In the genomic region with DNA sequence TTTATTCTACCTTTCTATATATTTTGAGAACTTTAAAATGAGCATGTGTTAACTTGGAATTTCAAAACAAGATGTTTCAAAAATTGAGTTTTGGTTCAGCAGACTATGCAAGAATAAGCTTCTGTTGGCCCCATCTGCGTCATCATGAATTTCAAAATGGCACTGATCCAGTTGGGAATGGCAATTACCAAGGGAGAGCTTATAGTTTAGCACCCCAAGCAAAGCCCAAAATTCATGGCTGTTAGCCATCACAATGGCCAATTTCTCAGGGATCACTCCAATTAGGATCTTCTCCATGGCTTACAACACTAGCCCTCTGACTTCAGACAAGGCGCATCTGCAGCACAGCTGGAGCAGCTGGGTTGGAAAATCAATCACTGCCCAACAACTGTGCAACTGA, we compare ENCODE assay signal across 32 cellular contexts.
"Had no signal": no experiment of that assay in that cellular context is flagged by ENCODE, and none has a peak within 500 bp of the region (broad histone marks: within the 10 kb centered on the region; RNA-seq: fewer than 3 reads in every experiment).

No MANE protein-coding gene starts in this region.

- H3K27ac Mint-ChIP-seq: activated B cell treated with CpG ODN at 0.5 μM for 24 hours; activated CD4-positive, alpha-beta memory T cell treated with anti-CD3 and anti-CD28 coated beads, Interleukin-2, amount 10 ng/mL, durations not matched to agents 7 days and 5 days; activated CD4-positive, alpha-beta T cell treated with anti-CD3 and anti-CD28 coated beads, Interleukin-2, amount 10 ng/mL, durations not matched to agents 7 days and 5 days; activated CD8-positive, alpha-beta memory T cell treated with anti-CD3 and anti-CD28 coated beads, Interleukin-2, amount 10 ng/mL, durations not matched to agents 7 days and 5 days; activated CD8-positive, alpha-beta T cell treated with anti-CD3 and anti-CD28 coated beads, Interleukin-2, amount 10 ng/mL, durations not matched to agents 7 days and 5 days; activated naive CD4-positive, alpha-beta T cell treated with anti-CD3 and anti-CD28 coated beads, Interleukin-2, amount 50 U/mL, for 72 hours; activated naive CD8-positive, alpha-beta T cell treated with anti-CD3 and anti-CD28 coated beads for 36 hours; activated T-cell treated with anti-CD3 and anti-CD28 coated beads, Interleukin-2, amount 50 U/mL, for 24 hours; activated T-helper 2 cell treated with anti-CD3 and anti-CD28 coated beads, Interferon-gamma antibody, Interleukin-2, Interleukin-4, amounts not matched to agents 10 μg/mL and 5 μg/mL and 100 μg/mL, durations not matched to agents 14 hours and 24 hours and 36 hours; T-helper 1 cell treated with Interleukin-12 subunit alpha and Interleukin-12 subunit beta and Interleukin-4 antibody, amounts not matched to agents 30 μg/mL and 1 μg/mL, for 36 hours; T-helper 2 cell treated with Interferon-gamma antibody and Interleukin-4, amounts not matched to agents 5 μg/mL and 100 μg/mL, for 36 hours had no signal

- H3K9me3 Mint-ChIP-seq: activated B cell treated with CpG ODN at 0.5 μM for 24 hours; activated CD4-positive, alpha-beta memory T cell treated with anti-CD3 and anti-CD28 coated beads, Interleukin-2, amount 10 ng/mL, durations not matched to agents 7 days and 5 days; activated CD4-positive, alpha-beta T cell treated with anti-CD3 and anti-CD28 coated beads, Interleukin-2, amount 10 ng/mL, durations not matched to agents 7 days and 5 days; activated naive CD4-positive, alpha-beta T cell treated with anti-CD3 and anti-CD28 coated beads, Interleukin-2, amount 50 U/mL, for 72 hours; activated naive CD8-positive, alpha-beta T cell treated with anti-CD3 and anti-CD28 coated beads for 36 hours; activated T-cell treated with anti-CD3 and anti-CD28 coated beads, Interleukin-2, amount 50 U/mL, for 24 hours; activated T-helper 2 cell treated with anti-CD3 and anti-CD28 coated beads, Interferon-gamma antibody, Interleukin-2, Interleukin-4, amounts not matched to agents 10 μg/mL and 5 μg/mL and 100 μg/mL, durations not matched to agents 14 hours and 24 hours and 36 hours; T-helper 1 cell treated with Interleukin-12 subunit alpha and Interleukin-12 subunit beta and Interleukin-4 antibody, amounts not matched to agents 30 μg/mL and 1 μg/mL, for 36 hours; T-helper 2 cell treated with Interferon-gamma antibody and Interleukin-4, amounts not matched to agents 5 μg/mL and 100 μg/mL, for 36 hours had no signal

- H3K4me1 ChIP-seq: adrenal gland had no signal

- H3K4me3 ChIP-seq: adrenal gland, body of pancreas, cardiac muscle cell had no signal

- H3K27me3 Mint-ChIP-seq: activated CD4-positive, alpha-beta T cell treated with anti-CD3 and anti-CD28 coated beads, Interleukin-2, amount 10 ng/mL, durations not matched to agents 7 days and 5 days; activated naive CD8-positive, alpha-beta T cell treated with anti-CD3 and anti-CD28 coated beads for 36 hours; activated T-cell treated with anti-CD3 and anti-CD28 coated beads, Interleukin-2, amount 50 U/mL, for 24 hours had no signal

- H3K4me3 Mint-ChIP-seq: activated B cell treated with CpG ODN at 0.5 μM for 24 hours; activated CD4-positive, alpha-beta memory T cell treated with anti-CD3 and anti-CD28 coated beads, Interleukin-2, amount 10 ng/mL, durations not matched to agents 7 days and 5 days; activated CD4-positive, alpha-beta T cell treated with anti-CD3 and anti-CD28 coated beads, Interleukin-2, amount 10 ng/mL, durations not matched to agents 7 days and 5 days; activated CD8-positive, alpha-beta memory T cell treated with anti-CD3 and anti-CD28 coated beads, Interleukin-2, amount 10 ng/mL, durations not matched to agents 7 days and 5 days; activated CD8-positive, alpha-beta T cell treated with anti-CD3 and anti-CD28 coated beads, Interleukin-2, amount 10 ng/mL, durations not matched to agents 7 days and 5 days; activated naive CD8-positive, alpha-beta T cell treated with anti-CD3 and anti-CD28 coated beads for 36 hours; activated T-cell treated with anti-CD3 and anti-CD28 coated beads, Interleukin-2, amount 50 U/mL, for 24 hours; T-helper 1 cell treated with Interleukin-12 subunit alpha and Interleukin-12 subunit beta and Interleukin-4 antibody, amounts not matched to agents 30 μg/mL and 1 μg/mL, for 36 hours; T-helper 2 cell treated with Interferon-gamma antibody and Interleukin-4, amounts not matched to agents 5 μg/mL and 100 μg/mL, for 36 hours had no signal

- H3K4me1 Mint-ChIP-seq: activated B cell treated with CpG ODN at 0.5 μM for 24 hours; activated CD4-positive, alpha-beta memory T cell treated with anti-CD3 and anti-CD28 coated beads, Interleukin-2, amount 10 ng/mL, durations not matched to agents 7 days and 5 days; activated CD4-positive, alpha-beta T cell treated with anti-CD3 and anti-CD28 coated beads, Interleukin-2, amount 10 ng/mL, durations not matched to agents 7 days and 5 days; activated CD8-positive, alpha-beta memory T cell treated with anti-CD3 and anti-CD28 coated beads, Interleukin-2, amount 10 ng/mL, durations not matched to agents 7 days and 5 days; activated naive CD8-positive, alpha-beta T cell treated with anti-CD3 and anti-CD28 coated beads for 36 hours had no signal

- DNase-seq: activated B cell treated with CpG ODN at 0.5 μM for 24 hours; activated CD4-positive, alpha-beta memory T cell treated with anti-CD3 and anti-CD28 coated beads, Interleukin-2, amount 10 ng/mL, durations not matched to agents 7 days and 5 days; activated CD4-positive, alpha-beta T cell treated with anti-CD3 and anti-CD28 coated beads for 4 hours; activated CD4-positive, alpha-beta T cell treated with anti-CD3 and anti-CD28 coated beads, Interleukin-2, amount 10 ng/mL, durations not matched to agents 7 days and 5 days; activated CD4-positive, alpha-beta T cell treated with anti-CD3 and anti-CD28 coated beads, Interleukin-2, amount 50 U/mL, for 48 hours; activated CD4-positive, CD25-positive, alpha-beta regulatory T cell treated with anti-CD3 and anti-CD28 coated beads, Interleukin-2, amount 50 U/mL, for 72 hours; activated CD8-positive, alpha-beta memory T cell treated with anti-CD3 and anti-CD28 coated beads for 24 hours; activated CD8-positive, alpha-beta memory T cell treated with anti-CD3 and anti-CD28 coated beads, Interleukin-2, amount 10 ng/mL, durations not matched to agents 7 days and 5 days; activated CD8-positive, alpha-beta memory T cell treated with anti-CD3 and anti-CD28 coated beads, Interleukin-2, amount 50 U/mL, for 48 hours; activated CD8-positive, alpha-beta T cell treated with anti-CD3 and anti-CD28 coated beads, Interleukin-2, amount 10 ng/mL, durations not matched to agents 7 days and 5 days; activated effector memory CD4-positive, alpha-beta T cell treated with Interleukin-2 at 50 U/mL for 16 hours; activated gamma-delta T cell; activated naive CD4-positive, alpha-beta T cell treated with anti-CD3 and anti-CD28 coated beads, Interleukin-2, amount 50 U/mL, for 16 hours; activated naive CD4-positive, alpha-beta T cell treated with Interleukin-2 at 50 U/mL for 16 hours; activated naive CD8-positive, alpha-beta T cell treated with anti-CD3 and anti-CD28 coated beads for 36 hours; activated T-cell treated with anti-CD3 and anti-CD28 coated beads, Interleukin-2, amount 50 U/mL, for 24 hours; activated T-cell treated with anti-CD3 and anti-CD28 coated beads, Interleukin-2, amount 50 U/mL, for 48 hours; amniotic stem cell; aorta; body of pancreas; central memory CD4-positive, alpha-beta T cell; SW 1271; T-helper 1 cell; T-helper 2 cell; T-helper 9 cell had no signal

- H3K27ac ChIP-seq: adrenal gland, body of pancreas, cardiac muscle cell, VCaP had no signal

- H3K27me3 ChIP-seq: adrenal gland, body of pancreas, cardiac muscle cell had no signal

- H3K9me3 ChIP-seq: adrenal gland, body of pancreas had no signal

- H3K36me3 ChIP-seq: adrenal gland, cardiac muscle cell had no signal

- H3K36me3 Mint-ChIP-seq: activated CD8-positive, alpha-beta memory T cell treated with anti-CD3 and anti-CD28 coated beads, Interleukin-2, amount 10 ng/mL, durations not matched to agents 7 days and 5 days; activated naive CD4-positive, alpha-beta T cell treated with anti-CD3 and anti-CD28 coated beads, Interleukin-2, amount 50 U/mL, for 72 hours; activated naive CD8-positive, alpha-beta T cell treated with anti-CD3 and anti-CD28 coated beads for 36 hours had no signal
